ENCODE assay signal across 17 cellular contexts in genomic region chr5:143807401-143807800, GRCh38. TPM values are rescaled to one million over a fixed set of nuclear protein-coding genes. Genes with fewer than 3 reads are reported as not detected.
A peak's percentile ranks its signal among the peaks of the same experiment; 100 is the strongest.
DNase-seq lines count a peak whose midpoint lies in the region; TF ChIP-seq lines count a peak whose summit lies in the region.
"Had no signal": no experiment of that assay in that cellular context is flagged by ENCODE, and none has a peak within 500 bp of the region (broad histone marks: within the 10 kb centered on the region; RNA-seq: fewer than 3 reads in every experiment).

No MANE protein-coding gene starts in this region.

- peak; percentile 43 for DNase-seq in DMS 273 (lab: John Stamatoyannopoulos, UW; ENCODE audit: unreplicated experiment)
- DNase-seq in NCI-H2171 (lab: John Stamatoyannopoulos, UW), result peak; percentile 50
- DNase-seq in posterior cingulate gyrus, result no peak
- DNase-seq in retina, result no peak
- DNase-seq in NK-92 (lab: John Stamatoyannopoulos, UW; ENCODE audit: unreplicated experiment), result no peak
- DNase-seq: BE2C; Caco-2; CD8-positive, alpha-beta memory T cell; GF-D8; HCEC 1CT; HFFc6 had no signal

- H3K36me3 ChIP-seq in OCI-LY1 (ENCODE audit: insufficient read depth, low read length) (no peaks in the 10 kb centered on the region), urinary bladder (ENCODE audit: insufficient read depth) (no peaks in the 10 kb centered on the region)
- H3K36me3 ChIP-seq: BE2C had no signal

- H3K9me2 ChIP-seq in OCI-LY1 (ENCODE audit: low read depth, low read length), result no peaks in the 10 kb centered on the region

- H3K4me3 ChIP-seq in OCI-LY1 (ENCODE audit: low read depth, low read length, poor library complexity, severe bottlenecking) (no peak overlapping the region), urinary bladder (ENCODE audit: low read depth, low read length) (no peak overlapping the region)
- H3K4me3 ChIP-seq: A549 had no signal

- H3K27me3 ChIP-seq in OCI-LY1 (ENCODE audit: insufficient read depth, low read length), result no peaks in the 10 kb centered on the region

- no peak overlapping the region for H2AFZ ChIP-seq in OCI-LY1 (ENCODE audit: low read length)

- H3K4me1 ChIP-seq in OCI-LY1 (ENCODE audit: insufficient read depth, low read length, severe bottlenecking) (peaks cover 43% of the 10 kb centered on the region), urinary bladder (ENCODE audit: insufficient read depth) (no peaks in the 10 kb centered on the region)
- H3K4me1 ChIP-seq: A549, BE2C, Caco-2 had no signal

- intact Hi-C loops in posterior cingulate gyrus (cut with DNase I), result no loop called here

- no peaks in the 10 kb centered on the region for H3F3A ChIP-seq in OCI-LY1 (ENCODE audit: insufficient read depth, low read length)

- H4K20me1 ChIP-seq in OCI-LY1 (ENCODE audit: insufficient read depth, low read length), result no peaks in the 10 kb centered on the region

- no peaks in the 10 kb centered on the region for H3K9me3 ChIP-seq in OCI-LY1 (ENCODE audit: low read length)
- H3K9me3 ChIP-seq: A549, BE2C, Caco-2 had no signal

- no peak for TF ChIP-seq CTCF in OCI-LY1 (IDR thresholded peaks at IDR 0.05; ENCODE audit: low read length)

- no peak overlapping the region; the same call in 1 of the 2 replicates for H3K9ac ChIP-seq in OCI-LY1 (ENCODE audit: low read length)

- WGBS in urinary bladder, result 96% methylated on average over 1 of the region's 1 CpG

- no peaks in the 10 kb centered on the region for H3K79me2 ChIP-seq in OCI-LY1 (ENCODE audit: insufficient read depth, low read length)

- H3K4me2 ChIP-seq in OCI-LY1 (ENCODE audit: low read length), result no peak overlapping the region; the same call in 1 of the 2 replicates
- H3K4me2 ChIP-seq: A549 had no signal

- H3K27ac ChIP-seq in OCI-LY1 (ENCODE audit: low read depth, low read length, poor library complexity, severe bottlenecking), result peak overlapping the region; percentile 68
- peak overlapping the region; percentile 10 for H3K27ac ChIP-seq in urinary bladder (ENCODE audit: low read depth)
- H3K27ac ChIP-seq: A549 had no signal

RNA-seq across cellular contexts. Expression of gene HMHB1, which starts 4.6 kb away (rescaled TPM):
- total RNA-seq in urinary bladder, result not detected
- not detected for polyA plus RNA-seq in urinary bladder
- total RNA-seq: Caco-2; CD8-positive, alpha-beta memory T cell; H1; HepG2; HFFc6 had no signal
- polyA plus RNA-seq: A549; AG04450; CD8-positive, alpha-beta memory T cell; H1; HepG2 had no signal

Comparison
In these comparisons a context has a peak if more than half of its experiments do, and no peak if none do; other contexts are left out.
1. DNase-seq: peak in DMS 273 (single experiment) and NCI-H2171 (single experiment); none in posterior cingulate gyrus (0 of 10), retina (single experiment) and NK-92 (single experiment).